ENCODE assay signal across 17 cellular contexts in genomic region chr12:11769723-11770514, GRCh38.
A peak's percentile ranks its signal among the peaks of the same experiment; 100 is the strongest.
DNase-seq lines count a peak whose midpoint lies in the region; ATAC-seq, FAIRE-seq and TF ChIP-seq lines count a peak whose summit lies in the region.
"Had no signal": no experiment of that assay in that cellular context is flagged by ENCODE, and none has a peak within 500 bp of the region (broad histone marks: within the 10 kb centered on the region; RNA-seq: fewer than 3 reads in every experiment).

No MANE protein-coding gene starts in this region.

- peak overlapping the region; percentile 81 to 100 (median 87) for H3K27ac Mint-ChIP-seq in CD14-positive monocyte
- peak overlapping the region; percentile 58 for H3K27ac Mint-ChIP-seq in activated T-helper 1 cell treated with anti-CD3 and anti-CD28 coated beads, Interleukin-12 subunit alpha, Interleukin-12 subunit beta, Interleukin-2, Interleukin-4 antibody, amounts not matched to agents 30 ng/mL and 10 ng/mL and 1 ng/mL, durations not matched to agents 14 hours and 24 hours and 36 hours
- H3K27ac Mint-ChIP-seq: activated naive CD4-positive, alpha-beta T cell treated with anti-CD3 and anti-CD28 coated beads, Interleukin-2, amount 50 U/mL, for 24 hours had no signal

- DNase-seq in CD14-positive monocyte (ENCODE audit: low spot score): peak; percentile 54
- no peak for DNase-seq in GM19239 (ENCODE audit: insufficient read length, low spot score)
- DNase-seq in activated T-helper 1 cell treated with anti-CD3 and anti-CD28 coated beads, Interleukin-12 subunit alpha, Interleukin-12 subunit beta, Interleukin-2, Interleukin-4 antibody, amounts not matched to agents 30 ng/mL and 10 ng/mL and 1 ng/mL, durations not matched to agents 14 hours and 24 hours and 36 hours (ENCODE audit: low spot score): no peak
- no peak for DNase-seq in mesenchymal stem cell
- no peak for DNase-seq in effector memory CD4-positive, alpha-beta T cell
- DNase-seq in hippocampal formation (lab: John Stamatoyannopoulos, UW): no peak
- DNase-seq in HTR-8/SVneo (ENCODE audit: insufficient read length, low spot score): no peak
- DNase-seq: caudate nucleus; heart left ventricle; left cardiac atrium; NCI-H146; stimulated activated CD4-positive, alpha-beta T cell treated with anti-CD3 and anti-CD28 coated beads, Interleukin-2, amount 100 ng/mL, for 48 hours had no signal

- H3K4me2 ChIP-seq in mesenchymal stem cell (ENCODE audit: low read length, poor library complexity, severe bottlenecking): no peak overlapping the region
- H3K4me2 ChIP-seq: KMS-11 had no signal

- H2BK120ac ChIP-seq in mesenchymal stem cell (ENCODE audit: low read depth, low read length): no peak overlapping the region

- H3K27ac ChIP-seq in mesenchymal stem cell (ENCODE audit: low read length, poor library complexity, severe bottlenecking): no peak overlapping the region
- H3K27ac ChIP-seq in effector memory CD4-positive, alpha-beta T cell (ENCODE audit: insufficient read depth, low read length, poor library complexity, severe bottlenecking): no peak overlapping the region
- H3K27ac ChIP-seq: epithelial cell of prostate, KMS-11, RWPE1 had no signal

- H3K4me1 Mint-ChIP-seq in CD14-positive monocyte: peaks cover 92% of the 10 kb centered on the region
- H3K4me1 Mint-ChIP-seq in activated T-helper 1 cell treated with anti-CD3 and anti-CD28 coated beads, Interleukin-12 subunit alpha, Interleukin-12 subunit beta, Interleukin-2, Interleukin-4 antibody, amounts not matched to agents 30 ng/mL and 10 ng/mL and 1 ng/mL, durations not matched to agents 14 hours and 24 hours and 36 hours (ENCODE audit: low read depth): peaks cover 97% of the 10 kb centered on the region

- H3K4me1 ChIP-seq in mesenchymal stem cell (ENCODE audit: control insufficient read depth, insufficient read depth, low read depth, low read length): peaks cover 15% of the 10 kb centered on the region
- peaks cover 30% of the 10 kb centered on the region for H3K4me1 ChIP-seq in effector memory CD4-positive, alpha-beta T cell (ENCODE audit: control insufficient read depth, insufficient read depth, low read length, poor library complexity, severe bottlenecking)

- no peak overlapping the region for H3K4ac ChIP-seq in mesenchymal stem cell (ENCODE audit: low read depth in 1 of 2, low read length in 2 of 2)

- no peak overlapping the region for H4K91ac ChIP-seq in mesenchymal stem cell (ENCODE audit: low read length)

- H3K18ac ChIP-seq in mesenchymal stem cell (ENCODE audit: low read depth in 1 of 2, low read length in 2 of 2): no peak overlapping the region

- H3K27me3 Mint-ChIP-seq in CD14-positive monocyte (ENCODE audit: low read depth in 3 of 3): no peaks in the 10 kb centered on the region
- no peaks in the 10 kb centered on the region for H3K27me3 Mint-ChIP-seq in activated T-helper 1 cell treated with anti-CD3 and anti-CD28 coated beads, Interleukin-12 subunit alpha, Interleukin-12 subunit beta, Interleukin-2, Interleukin-4 antibody, amounts not matched to agents 30 ng/mL and 10 ng/mL and 1 ng/mL, durations not matched to agents 14 hours and 24 hours and 36 hours (ENCODE audit: insufficient read depth)
- H3K27me3 Mint-ChIP-seq: activated naive CD4-positive, alpha-beta T cell treated with anti-CD3 and anti-CD28 coated beads, Interleukin-2, amount 50 U/mL, for 24 hours had no signal

- no peaks in the 10 kb centered on the region for H3K27me3 ChIP-seq in mesenchymal stem cell (ENCODE audit: control insufficient read depth in 1 of 2, insufficient read depth in 1 of 2, low read length in 2 of 2)
- no peaks in the 10 kb centered on the region for H3K27me3 ChIP-seq in effector memory CD4-positive, alpha-beta T cell (replicated peaks; ENCODE audit: control insufficient read depth, insufficient read depth, low read length, poor library complexity, severe bottlenecking)
- H3K27me3 ChIP-seq: heart left ventricle had no signal

- no peak overlapping the region for H3K4me3 Mint-ChIP-seq in CD14-positive monocyte
- peak overlapping the region; percentile 1 for H3K4me3 Mint-ChIP-seq in activated T-helper 1 cell treated with anti-CD3 and anti-CD28 coated beads, Interleukin-12 subunit alpha, Interleukin-12 subunit beta, Interleukin-2, Interleukin-4 antibody, amounts not matched to agents 30 ng/mL and 10 ng/mL and 1 ng/mL, durations not matched to agents 14 hours and 24 hours and 36 hours
- H3K4me3 Mint-ChIP-seq: activated naive CD4-positive, alpha-beta T cell treated with anti-CD3 and anti-CD28 coated beads, Interleukin-2, amount 50 U/mL, for 24 hours had no signal

- H2BK5ac ChIP-seq in mesenchymal stem cell (ENCODE audit: low read depth, low read length, poor library complexity, severe bottlenecking): no peak overlapping the region

- no peak overlapping the region for H2BK15ac ChIP-seq in mesenchymal stem cell (ENCODE audit: low read depth, poor library complexity, severe bottlenecking)

- peak overlapping the region in 1 of 2 experiments; percentile 64 for H2BK12ac ChIP-seq in mesenchymal stem cell (ENCODE audit: low read length in 2 of 2)

- intact Hi-C loops in CD14-positive monocyte (cut with micrococcal nuclease): loop anchor here in 1 of 2 donors (5.0 kb wide), 3 partner anchors 32 to 118 kb away; no protein-coding TSS in a partner anchor
- intact Hi-C loops in activated T-helper 1 cell treated with anti-CD3 and anti-CD28 coated beads, Interleukin-12 subunit alpha, Interleukin-12 subunit beta, Interleukin-2, Interleukin-4 antibody, amounts not matched to agents 30 ng/mL and 10 ng/mL and 1 ng/mL, durations not matched to agents 14 hours and 24 hours and 36 hours (cut with micrococcal nuclease): no loop called here

- peaks cover 32% of the 10 kb centered on the region for H3K79me1 ChIP-seq in mesenchymal stem cell (replicated peaks; ENCODE audit: low read length, poor library complexity, severe bottlenecking)

- peak; percentile 56 for FAIRE-seq in GM19239 (lab: Jason Lieb, UNC)
- FAIRE-seq in HTR-8/SVneo (lab: Jason Lieb, UNC): no peak

- no peak overlapping the region for H4K8ac ChIP-seq in mesenchymal stem cell (ENCODE audit: low read length)

- H3K23ac ChIP-seq in mesenchymal stem cell (ENCODE audit: low read length in 2 of 2): no peak overlapping the region

- H2AFZ ChIP-seq in mesenchymal stem cell (ENCODE audit: low read depth, low read length): no peak overlapping the region

- H3K9me3 Mint-ChIP-seq in CD14-positive monocyte: no peaks in the 10 kb centered on the region
- H3K9me3 Mint-ChIP-seq in activated T-helper 1 cell treated with anti-CD3 and anti-CD28 coated beads, Interleukin-12 subunit alpha, Interleukin-12 subunit beta, Interleukin-2, Interleukin-4 antibody, amounts not matched to agents 30 ng/mL and 10 ng/mL and 1 ng/mL, durations not matched to agents 14 hours and 24 hours and 36 hours: no peaks in the 10 kb centered on the region
- H3K9me3 Mint-ChIP-seq: activated naive CD4-positive, alpha-beta T cell treated with anti-CD3 and anti-CD28 coated beads, Interleukin-2, amount 50 U/mL, for 24 hours had no signal

- no peak overlapping the region for H3K4me3 ChIP-seq in mesenchymal stem cell (ENCODE audit: insufficient read depth in 1 of 2, low read depth in 1 of 2, low read length in 2 of 2)
- H3K4me3 ChIP-seq in effector memory CD4-positive, alpha-beta T cell (ENCODE audit: insufficient read depth, low read depth, low read length, poor library complexity, severe bottlenecking): no peak overlapping the region
- H3K4me3 ChIP-seq: heart left ventricle had no signal

- no peak overlapping the region for H3K14ac ChIP-seq in mesenchymal stem cell (ENCODE audit: low read length in 2 of 2)

- no peaks in the 10 kb centered on the region for H3K9me3 ChIP-seq in mesenchymal stem cell (ENCODE audit: control insufficient read depth, low read length)
- no peaks in the 10 kb centered on the region for H3K9me3 ChIP-seq in effector memory CD4-positive, alpha-beta T cell (ENCODE audit: control insufficient read depth, low read length)
- H3K9me3 ChIP-seq: heart left ventricle had no signal

- peaks cover 32 to 41% of the 10 kb centered on the region in 2 donors for H3K36me3 Mint-ChIP-seq in CD14-positive monocyte
- peaks cover 62% of the 10 kb centered on the region for H3K36me3 Mint-ChIP-seq in activated T-helper 1 cell treated with anti-CD3 and anti-CD28 coated beads, Interleukin-12 subunit alpha, Interleukin-12 subunit beta, Interleukin-2, Interleukin-4 antibody, amounts not matched to agents 30 ng/mL and 10 ng/mL and 1 ng/mL, durations not matched to agents 14 hours and 24 hours and 36 hours (ENCODE audit: low read depth)

- no peak for TF ChIP-seq CTCF in CD14-positive monocyte (IDR thresholded peaks at IDR 0.05)

- no peak overlapping the region for H3K9ac ChIP-seq in mesenchymal stem cell (ENCODE audit: low read length)
- H3K9ac ChIP-seq: KMS-11 had no signal

- ATAC-seq in GM18520 (IDR thresholded peaks at IDR 0.05; ENCODE audit: unreplicated experiment): no peak
- ATAC-seq: left cardiac atrium had no signal

- H3K36me3 ChIP-seq in mesenchymal stem cell (ENCODE audit: control insufficient read depth in 1 of 2, insufficient read depth in 2 of 2, low read depth in 1 of 2, low read length in 2 of 2): peaks cover 3 to 10% of the 10 kb centered on the region in 2 experiments
- no peaks in the 10 kb centered on the region for H3K36me3 ChIP-seq in effector memory CD4-positive, alpha-beta T cell (ENCODE audit: control insufficient read depth, insufficient read depth, low read length)
- H3K36me3 ChIP-seq: heart left ventricle had no signal

- H2AK5ac ChIP-seq in mesenchymal stem cell (ENCODE audit: low read length, severe bottlenecking): peak overlapping the region; percentile 96

- WGBS in mesenchymal stem cell: over 99% methylated on average over 11 of the region's 12 CpGs
